11 cellular contexts compared by ENCODE assay signal in genomic region chr12:116592116-116592637, GRCh38. TPM values are rescaled to one million over a fixed set of nuclear protein-coding genes. Genes with fewer than 3 reads are reported as not detected.
A peak's percentile ranks its signal among the peaks of the same experiment; 100 is the strongest.
DNase-seq lines count a peak whose midpoint lies in the region; ATAC-seq and TF ChIP-seq lines count a peak whose summit lies in the region.
"Had no signal": no experiment of that assay in that cellular context is flagged by ENCODE, and none has a peak within 500 bp of the region (broad histone marks: within the 10 kb centered on the region; RNA-seq: fewer than 3 reads in every experiment).

No MANE protein-coding gene starts in this region.

- H3K4me3 Mint-ChIP-seq in activated naive CD4-positive, alpha-beta T cell treated with anti-CD3 and anti-CD28 coated beads, Interleukin-2, amount 10 ng/mL, durations not matched to agents 7 days and 5 days = no peak overlapping the region
- no peak overlapping the region for H3K4me3 Mint-ChIP-seq in activated naive CD4-positive, alpha-beta T cell treated with anti-CD3 and anti-CD28 coated beads for 36 hours
- peak overlapping the region in 2 of 10 donors; percentile 13 to 16 for H3K4me3 Mint-ChIP-seq in naive thymus-derived CD4-positive, alpha-beta T cell

- TF ChIP-seq CTCF in fibroblast of lung (conservative IDR thresholded peaks at IDR 0.05 in 1 of 2, IDR thresholded peaks at IDR 0.05 in 1 of 2; ENCODE audit: low read depth in 1 of 2, low read length in 2 of 2) (no peak), upper lobe of right lung (IDR thresholded peaks at IDR 0.05) (no peak)

- ATAC-seq in naive thymus-derived CD4-positive, alpha-beta T cell = no peak
- ATAC-seq in upper lobe of right lung (peak; percentile 82), HG03521 (IDR thresholded peaks at IDR 0.05; ENCODE audit: unreplicated experiment) (no peak), GM19463 (IDR thresholded peaks at IDR 0.05; ENCODE audit: unreplicated experiment) (no peak)

- intact Hi-C loops in activated naive CD4-positive, alpha-beta T cell treated with anti-CD3 and anti-CD28 coated beads for 36 hours (cut with micrococcal nuclease) = no loop called here
- intact Hi-C loops in naive thymus-derived CD4-positive, alpha-beta T cell (cut with micrococcal nuclease) = loop anchor here in 1 of 2 donors (10.0 kb wide), 1 partner anchor 57 kb away; no protein-coding TSS in a partner anchor
- intact Hi-C loops in upper lobe of right lung (cut with DNase I) = no loop called here

- POLR2A ChIA-PET in naive thymus-derived CD4-positive, alpha-beta T cell (lab: Charles Lee) = no interaction called here

- H3K36me3 ChIP-seq in fibroblast of lung (ENCODE audit: control insufficient read depth, insufficient read depth, low read length) = no peaks in the 10 kb centered on the region
- no peaks in the 10 kb centered on the region for H3K36me3 ChIP-seq in naive thymus-derived CD4-positive, alpha-beta T cell (ENCODE audit: control insufficient read depth in 2 of 3, insufficient read depth in 3 of 3, low read length in 3 of 3)
- H3K36me3 ChIP-seq in upper lobe of right lung = no peaks in the 10 kb centered on the region

- no peaks in the 10 kb centered on the region for H3K4me1 ChIP-seq in fibroblast of lung (ENCODE audit: control insufficient read depth, extremely low read depth, insufficient read depth, low read length)
- peaks cover 9 to 32% of the 10 kb centered on the region in 2 donors for H3K4me1 ChIP-seq in naive thymus-derived CD4-positive, alpha-beta T cell (ENCODE audit: control insufficient read depth in 2 of 2, insufficient read depth in 2 of 2, low read length in 2 of 2)
- peaks cover 27% of the 10 kb centered on the region for H3K4me1 ChIP-seq in upper lobe of right lung

- peak overlapping the region; percentile 54 for H3K4me2 ChIP-seq in fibroblast of lung (ENCODE audit: extremely low read depth, insufficient read depth, low read length)

- no peaks in the 10 kb centered on the region for H4K20me1 ChIP-seq in fibroblast of lung (ENCODE audit: control insufficient read depth, extremely low read depth, insufficient read depth, low read length)

- CTCF ChIA-PET in activated naive CD4-positive, alpha-beta T cell treated with anti-CD3 and anti-CD28 coated beads, Interleukin-2, amount 10 ng/mL, durations not matched to agents 7 days and 5 days (lab: Charles Lee) = no interaction called here
- CTCF ChIA-PET in activated naive CD4-positive, alpha-beta T cell treated with anti-CD3 and anti-CD28 coated beads for 36 hours (lab: Charles Lee) = no interaction called here
- CTCF ChIA-PET in naive thymus-derived CD4-positive, alpha-beta T cell (lab: Charles Lee) = interaction anchor here (0.7 kb wide), 1 partner anchor 12 kb away, joined by 5 read pairs; no protein-coding TSS in a partner anchor

- H3K79me2 ChIP-seq in fibroblast of lung (ENCODE audit: control insufficient read depth, insufficient read depth, low read length) = no peaks in the 10 kb centered on the region

- H3K27me3 ChIP-seq in fibroblast of lung (ENCODE audit: control insufficient read depth, insufficient read depth, low read length) (no peaks in the 10 kb centered on the region), upper lobe of right lung (no peaks in the 10 kb centered on the region)
- no peaks in the 10 kb centered on the region for H3K27me3 ChIP-seq in naive thymus-derived CD4-positive, alpha-beta T cell (ENCODE audit: control insufficient read depth in 2 of 2, insufficient read depth in 2 of 2, low read length in 2 of 2)

- peak overlapping the region; percentile 18 for H2AFZ ChIP-seq in fibroblast of lung (ENCODE audit: low read length)

- peak overlapping the region; percentile 16 for H3K27ac Mint-ChIP-seq in activated naive CD4-positive, alpha-beta T cell treated with anti-CD3 and anti-CD28 coated beads, Interleukin-2, amount 10 ng/mL, durations not matched to agents 7 days and 5 days
- H3K27ac Mint-ChIP-seq in activated naive CD4-positive, alpha-beta T cell treated with anti-CD3 and anti-CD28 coated beads for 36 hours = no peak overlapping the region
- peak overlapping the region in 8 of 9 donors; percentile 31 to 92 (median 64) for H3K27ac Mint-ChIP-seq in naive thymus-derived CD4-positive, alpha-beta T cell

- H3K9ac ChIP-seq in fibroblast of lung (ENCODE audit: insufficient read depth, low read length) = no peak overlapping the region

- no peak overlapping the region for H3K4me3 ChIP-seq in fibroblast of lung (replicated peaks in 1 of 4; ENCODE audit: control extremely low read depth in 1 of 4, insufficient read depth in 1 of 4, low read depth in 3 of 4, low read length in 4 of 4)
- no peak overlapping the region for H3K4me3 ChIP-seq in naive thymus-derived CD4-positive, alpha-beta T cell (ENCODE audit: low read length)
- H3K4me3 ChIP-seq in upper lobe of right lung = no peak overlapping the region

- H3K27ac ChIP-seq in fibroblast of lung (ENCODE audit: insufficient read depth, low read length) (no peak overlapping the region), upper lobe of right lung (peak overlapping the region; percentile 60)
- no peak overlapping the region for H3K27ac ChIP-seq in naive thymus-derived CD4-positive, alpha-beta T cell (ENCODE audit: low read depth, low read length)

- no peak for DNase-seq in activated naive CD4-positive, alpha-beta T cell treated with anti-CD3 and anti-CD28 coated beads, Interleukin-2, amount 10 ng/mL, durations not matched to agents 7 days and 5 days
- DNase-seq in activated naive CD4-positive, alpha-beta T cell treated with anti-CD3 and anti-CD28 coated beads for 36 hours = no peak
- DNase-seq in fibroblast of lung (ENCODE audit: low read depth in 2 of 2) = no peak
- DNase-seq in naive thymus-derived CD4-positive, alpha-beta T cell = no peak
- DNase-seq in upper lobe of right lung = peak; percentile 83
- no peak for DNase-seq in islet precursor cell
- DNase-seq: activated T-cell treated with anti-CD3 and anti-CD28 coated beads, Interleukin-2, amount 50 U/mL, for 48 hours; NCI-H1105; SHP77 had no signal

- peaks cover 15% of the 10 kb centered on the region for H3K36me3 Mint-ChIP-seq in activated naive CD4-positive, alpha-beta T cell treated with anti-CD3 and anti-CD28 coated beads, Interleukin-2, amount 10 ng/mL, durations not matched to agents 7 days and 5 days
- no peaks in the 10 kb centered on the region for H3K36me3 Mint-ChIP-seq in activated naive CD4-positive, alpha-beta T cell treated with anti-CD3 and anti-CD28 coated beads for 36 hours (ENCODE audit: low read depth)
- H3K36me3 Mint-ChIP-seq in naive thymus-derived CD4-positive, alpha-beta T cell = peaks cover 0 to 11% (median 0%) of the 10 kb centered on the region in 5 donors

- peaks cover 25% of the 10 kb centered on the region for H3K27me3 Mint-ChIP-seq in activated naive CD4-positive, alpha-beta T cell treated with anti-CD3 and anti-CD28 coated beads, Interleukin-2, amount 10 ng/mL, durations not matched to agents 7 days and 5 days
- H3K27me3 Mint-ChIP-seq in activated naive CD4-positive, alpha-beta T cell treated with anti-CD3 and anti-CD28 coated beads for 36 hours (ENCODE audit: low read depth) = no peaks in the 10 kb centered on the region
- peaks cover 0 to 16% (median 0%) of the 10 kb centered on the region in 5 donors for H3K27me3 Mint-ChIP-seq in naive thymus-derived CD4-positive, alpha-beta T cell

- no peaks in the 10 kb centered on the region for H3K9me3 ChIP-seq in fibroblast of lung (ENCODE audit: control insufficient read depth, insufficient read depth, low read depth, low read length)
- H3K9me3 ChIP-seq in naive thymus-derived CD4-positive, alpha-beta T cell (ENCODE audit: control insufficient read depth in 2 of 3, low read length in 3 of 3) = no peaks in the 10 kb centered on the region
- H3K9me3 ChIP-seq in upper lobe of right lung = no peaks in the 10 kb centered on the region

- H3K9me3 Mint-ChIP-seq in activated naive CD4-positive, alpha-beta T cell treated with anti-CD3 and anti-CD28 coated beads, Interleukin-2, amount 10 ng/mL, durations not matched to agents 7 days and 5 days = peaks cover 6% of the 10 kb centered on the region
- H3K9me3 Mint-ChIP-seq in activated naive CD4-positive, alpha-beta T cell treated with anti-CD3 and anti-CD28 coated beads for 36 hours = no peaks in the 10 kb centered on the region
- H3K9me3 Mint-ChIP-seq in naive thymus-derived CD4-positive, alpha-beta T cell = peaks cover 0 to 10% (median 0%) of the 10 kb centered on the region in 11 donors

- H3K4me1 Mint-ChIP-seq in activated naive CD4-positive, alpha-beta T cell treated with anti-CD3 and anti-CD28 coated beads, Interleukin-2, amount 10 ng/mL, durations not matched to agents 7 days and 5 days = peaks cover 43% of the 10 kb centered on the region
- H3K4me1 Mint-ChIP-seq in activated naive CD4-positive, alpha-beta T cell treated with anti-CD3 and anti-CD28 coated beads for 36 hours (ENCODE audit: low read depth) = peaks cover 19% of the 10 kb centered on the region
- peaks cover 33 to 41% (median 38%) of the 10 kb centered on the region in 7 donors for H3K4me1 Mint-ChIP-seq in naive thymus-derived CD4-positive, alpha-beta T cell

RNA-seq across cellular contexts. Expression of gene MAP1LC3B2, which starts 33.0 kb away (rescaled TPM):
- 1 to 10 TPM; 1.2 to 1.5 TPM for total RNA-seq in activated naive CD4-positive, alpha-beta T cell treated with anti-CD3 and anti-CD28 coated beads for 36 hours
- total RNA-seq in fibroblast of lung (0.51 and 1.2 TPM in 2 replicates), upper lobe of right lung (not detected)
- 0.85 and 1.2 TPM in 2 replicates for polyA plus RNA-seq in fibroblast of lung
- polyA plus RNA-seq in fibroblast of lung (2012) = 2.1 and 3.1 TPM in 2 replicates
- not detected in 2 replicates for polyA minus RNA-seq in fibroblast of lung (ENCODE audit: low replicate concordance)
- total RNA-seq in naive thymus-derived CD4-positive, alpha-beta T cell = 1 to 10 TPM in 3 of 5 experiments, under 1 TPM in 2; 0.48 to 6.6 (median 1.5) TPM
- 1 to 10 TPM; 4.4 to 5.9 TPM for polyA plus RNA-seq in naive thymus-derived CD4-positive, alpha-beta T cell
